Comparison of ENCODE assay signal across 21 cellular contexts in genomic region chr5:15533124-15533893, GRCh38. TPM values are rescaled to one million over a fixed set of nuclear protein-coding genes. Genes with fewer than 3 reads are reported as not detected.
DNase-seq lines count a peak whose midpoint lies in the region; ATAC-seq and TF ChIP-seq lines count a peak whose summit lies in the region.
"Had no signal": no experiment of that assay in that cellular context is flagged by ENCODE, and none has a peak within 500 bp of the region (broad histone marks: within the 10 kb centered on the region; RNA-seq: fewer than 3 reads in every experiment).

No MANE protein-coding gene starts in this region.

- peak overlapping the region; percentile 2 for H3K4me3 Mint-ChIP-seq in endothelial cell (ENCODE audit: unreplicated experiment)
- no peak overlapping the region for H3K4me3 Mint-ChIP-seq in mesothelial cell of epicardium
- H3K4me3 Mint-ChIP-seq: activated naive CD8-positive, alpha-beta T cell treated with anti-CD3 and anti-CD28 coated beads for 36 hours had no signal

- H3K4me3 ChIP-seq in AG09309 (ENCODE audit: control insufficient read depth, low read depth, low read length) (no peak overlapping the region), lung (no peak overlapping the region)
- H3K4me3 ChIP-seq: A549, heart right ventricle, SJSA1 had no signal

- no peaks in the 10 kb centered on the region for H3K36me3 ChIP-seq in lung (ENCODE audit: control insufficient read depth in 2 of 2, insufficient read depth in 2 of 2, low read length in 2 of 2)
- H3K36me3 ChIP-seq: heart right ventricle had no signal

- H3K36me3 Mint-ChIP-seq in endothelial cell (ENCODE audit: low read depth, unreplicated experiment) (peaks cover 36% of the 10 kb centered on the region), mesothelial cell of epicardium (peaks cover 55% of the 10 kb centered on the region)
- H3K36me3 Mint-ChIP-seq: activated naive CD8-positive, alpha-beta T cell treated with anti-CD3 and anti-CD28 coated beads for 36 hours had no signal

- intact Hi-C loops in Right ventricle myocardium superior (cut with DNase I), result no loop called here

- ATAC-seq in lung (ENCODE audit: insufficient read depth, low FRiP score) (peak; percentile 49), Right ventricle myocardium superior (ENCODE audit: poor library complexity) (no peak)
- ATAC-seq: A549 had no signal

- H3K27me3 Mint-ChIP-seq in endothelial cell (ENCODE audit: unreplicated experiment), result no peaks in the 10 kb centered on the region
- H3K27me3 Mint-ChIP-seq in mesothelial cell of epicardium (ENCODE audit: low read depth), result no peaks in the 10 kb centered on the region
- H3K27me3 Mint-ChIP-seq: activated naive CD8-positive, alpha-beta T cell treated with anti-CD3 and anti-CD28 coated beads for 36 hours had no signal

- 66 to 85% methylated on average over 5 of the region's 5 CpGs for WGBS in lung, 2 donors

- H3K27ac Mint-ChIP-seq in endothelial cell (ENCODE audit: unreplicated experiment) (no peak overlapping the region), mesothelial cell of epicardium (no peak overlapping the region)
- H3K27ac Mint-ChIP-seq: activated naive CD8-positive, alpha-beta T cell treated with anti-CD3 and anti-CD28 coated beads for 36 hours had no signal

- H3K27ac ChIP-seq in lung (ENCODE audit: low read depth in 1 of 2, low read length in 1 of 2), result no peak overlapping the region
- H3K27ac ChIP-seq: A549, heart right ventricle, SJSA1 had no signal

- DNase-seq in AG09309 (ENCODE audit: low read depth) (peak; percentile 39), LHCN-M2 (ENCODE audit: low read depth) (peak; percentile 97), endothelial cell (ENCODE audit: low spot score) (no peak), lung (ENCODE audit: low spot score) (no peak), mesothelial cell of epicardium (ENCODE audit: low spot score in 2 of 2, unreplicated experiment in 2 of 2) (no peak), activated gamma-delta T cell (lab: John Stamatoyannopoulos, UW) (no peak), middle frontal gyrus (ENCODE audit: extremely low spot score, low spot score) (no peak), Right ventricle myocardium superior (no peak)
- DNase-seq: activated naive CD8-positive, alpha-beta T cell treated with anti-CD3 and anti-CD28 coated beads for 36 hours; activated T-cell treated with anti-CD3 and anti-CD28 coated beads, Interleukin-2, amount 50 U/mL, for 1 hour; COR-L47; GF-D8; heart right ventricle; KBM-7; kidney; NCI-H1417 treated with DMSO at 0.1 percent for 48 hours; NCI-H510A; stimulated activated naive CD4-positive, alpha-beta T cell treated with Interleukin-2 at 50 U/mL for 16 hours had no signal

- peaks cover 13% of the 10 kb centered on the region for H3K4me1 Mint-ChIP-seq in endothelial cell (ENCODE audit: unreplicated experiment)
- H3K4me1 Mint-ChIP-seq in mesothelial cell of epicardium, result peaks cover 10% of the 10 kb centered on the region
- H3K4me1 Mint-ChIP-seq: activated naive CD8-positive, alpha-beta T cell treated with anti-CD3 and anti-CD28 coated beads for 36 hours had no signal

- H3K9me3 Mint-ChIP-seq in endothelial cell (ENCODE audit: unreplicated experiment) (peaks cover 4% of the 10 kb centered on the region), mesothelial cell of epicardium (peaks cover 39% of the 10 kb centered on the region)

- H3K4me1 ChIP-seq in lung (ENCODE audit: control insufficient read depth in 2 of 2, insufficient read depth in 2 of 2, low read length in 2 of 2), result peaks cover 3 to 7% of the 10 kb centered on the region in 2 donors
- H3K4me1 ChIP-seq: A549 had no signal

- H3K9me3 ChIP-seq in lung (ENCODE audit: control insufficient read depth in 2 of 2, insufficient read depth in 1 of 2, low read length in 1 of 2), result peaks cover 0 to 4% of the 10 kb centered on the region in 2 donors
- H3K9me3 ChIP-seq: A549, heart right ventricle, SJSA1 had no signal

- TF ChIP-seq CTCF in AG09309 (IDR thresholded peaks at IDR 0.05; ENCODE audit: control insufficient read depth, insufficient read depth, low read depth, low read length, missing control alignments), result no peak
- TF ChIP-seq CTCF in endothelial cell (IDR thresholded peaks at IDR 0.05; ENCODE audit: unreplicated experiment), result no peak
- no peak for TF ChIP-seq CTCF in lung (IDR thresholded peaks at IDR 0.05; ENCODE audit: control extremely low read depth, extremely low read depth)
- TF ChIP-seq CTCF in mesothelial cell of epicardium (IDR thresholded peaks at IDR 0.05; ENCODE audit: unreplicated experiment), result no peak

- no peaks in the 10 kb centered on the region for H3K27me3 ChIP-seq in lung (ENCODE audit: control insufficient read depth, insufficient read depth)
- H3K27me3 ChIP-seq: heart right ventricle, SJSA1 had no signal

RNA-seq across cellular contexts. Expression of gene FBXL7, which starts 33.3 kb away (rescaled TPM):
- total RNA-seq in LHCN-M2 (2014; rRNA removed) (6.2 and 7.6 TPM in 2 replicates), endothelial cell (ENCODE audit: unreplicated experiment) (63.8 TPM), lung (10 to 100 TPM in 1 of 2 donors, 1 to 10 TPM in 1; 9.6 to 15.5 TPM), mesothelial cell of epicardium (68.8 to 70.7 TPM (median 70.0 TPM) in 3 replicates), Right ventricle myocardium superior (16.2 TPM)
- 6.8 TPM for polyA plus RNA-seq in LHCN-M2 (2012)
- polyA plus RNA-seq in lung, result 1 to 10 TPM; 1.9 to 3.6 TPM
- total RNA-seq: activated naive CD8-positive, alpha-beta T cell treated with anti-CD3 and anti-CD28 coated beads for 36 hours; mononuclear cell had no signal

Comparison
In these comparisons a context has a peak if more than half of its experiments do, and no peak if none do; other contexts are left out.
1. DNase-seq: peak in AG09309 (single experiment) and LHCN-M2 (single experiment); none in endothelial cell (single experiment), lung (single experiment), mesothelial cell of epicardium (0 of 2), activated gamma-delta T cell (single experiment), middle frontal gyrus (single experiment) and Right ventricle myocardium superior (single experiment).